17 cellular contexts compared by ENCODE assay signal in genomic region chr1:242813490-242814091, GRCh38.
DNase-seq lines count a peak whose midpoint lies in the region; ATAC-seq and TF ChIP-seq lines count a peak whose summit lies in the region.
"Had no signal": no experiment of that assay in that cellular context is flagged by ENCODE, and none has a peak within 500 bp of the region (broad histone marks: within the 10 kb centered on the region; RNA-seq: fewer than 3 reads in every experiment).

No MANE protein-coding gene starts in this region.

- intact Hi-C loops in OCI-LY7 (cut with micrococcal nuclease; ENCODE audit: unreplicated experiment), result no loop called here

- POLR2A ChIA-PET in OCI-LY7 (lab: Charles Lee), result interaction anchor here (0.7 to 1.0 kb wide), 2 partner anchors 46 to 1103 kb away, joined by 3 to 4 read pairs; no protein-coding TSS in a partner anchor

- ATAC-seq in GM18870 (IDR thresholded peaks at IDR 0.05; ENCODE audit: unreplicated experiment) (peak; percentile 95), GM21528 (IDR thresholded peaks at IDR 0.05; ENCODE audit: low FRiP score, unreplicated experiment) (peak; percentile 93), HG03095 (IDR thresholded peaks at IDR 0.05; ENCODE audit: unreplicated experiment) (peak; percentile 82), upper lobe of left lung (ENCODE audit: low FRiP score in 2 of 2) (no peak)
- ATAC-seq: activated naive CD4-positive, alpha-beta T cell treated with anti-CD3 and anti-CD28 coated beads, Interleukin-2, amount 50 U/mL, for 72 hours had no signal

- H3K9me3 ChIP-seq in OCI-LY7 (ENCODE audit: low read length), result no peaks in the 10 kb centered on the region
- H3K9me3 ChIP-seq in upper lobe of left lung, result no peaks in the 10 kb centered on the region
- H3K9me3 ChIP-seq: vagina had no signal

- CTCF ChIA-PET in OCI-LY7 (lab: Charles Lee; ENCODE audit: unreplicated experiment), result no interaction called here

- H3K36me3 ChIP-seq in OCI-LY7 (ENCODE audit: insufficient read depth, low read length), result no peaks in the 10 kb centered on the region
- H3K36me3 ChIP-seq in upper lobe of left lung, result no peaks in the 10 kb centered on the region
- H3K36me3 ChIP-seq: vagina had no signal

- H3K4me1 ChIP-seq in OCI-LY7 (ENCODE audit: insufficient read depth, low read length, poor library complexity, severe bottlenecking), result peaks cover 6% of the 10 kb centered on the region
- no peaks in the 10 kb centered on the region for H3K4me1 ChIP-seq in upper lobe of left lung
- H3K4me1 ChIP-seq: vagina had no signal

- no peaks in the 10 kb centered on the region for H3K79me2 ChIP-seq in OCI-LY7 (ENCODE audit: insufficient read depth, low read depth, low read length)

- TF ChIP-seq EP300 in upper lobe of left lung (IDR thresholded peaks at IDR 0.05), result no peak

- no TSS peak for BruUV-seq in OCI-LY7 (replicated peaks; lab: Mats Ljungman, UMichigan)

- H2AFZ ChIP-seq in OCI-LY7 (ENCODE audit: low read length), result no peak overlapping the region

- WGBS in upper lobe of left lung, 2 donors, result 82% methylated on average over 5 of the region's 5 CpGs

- no peak overlapping the region for H3K4me3 ChIP-seq in OCI-LY7 (ENCODE audit: low read depth, low read length, poor library complexity, severe bottlenecking)
- H3K4me3 ChIP-seq in upper lobe of left lung, result no peak overlapping the region
- H3K4me3 ChIP-seq: coronary artery, vagina had no signal

- H3K4me2 ChIP-seq in OCI-LY7 (ENCODE audit: low read length), result peak overlapping the region; percentile 26; the same call in 1 of the 2 replicates

- DNase-seq in OCI-LY7 (ENCODE audit: low spot score) (peak; percentile 2), DMS153 (lab: John Stamatoyannopoulos, UW) (no peak), upper lobe of left lung (no peak)
- DNase-seq in effector CD8-positive, alpha-beta T cell (lab: John Stamatoyannopoulos, UW), result no peak
- no peak for DNase-seq in stimulated activated CD4-positive, alpha-beta T cell treated with anti-CD3 and anti-CD28 coated beads, Interleukin-4, amount 100 ng/mL, for 4 hours
- DNase-seq: activated CD4-positive, alpha-beta memory T cell treated with anti-CD3 and anti-CD28 coated beads for 36 hours; COR-L47; foreskin fibroblast; NCI-H1436; nephron progenitor cell; SW 1271 had no signal

- H3K27ac ChIP-seq in OCI-LY7 (ENCODE audit: low read depth, low read length, poor library complexity, severe bottlenecking) (no peak overlapping the region), upper lobe of left lung (no peak overlapping the region)
- H3K27ac ChIP-seq: coronary artery, vagina had no signal

- TF ChIP-seq POLR2A in upper lobe of left lung (IDR thresholded peaks at IDR 0.05), result no peak

- TF ChIP-seq CTCF in OCI-LY7 (conservative IDR thresholded peaks at IDR 0.05; ENCODE audit: low read length), result no peak
- TF ChIP-seq CTCF in upper lobe of left lung (IDR thresholded peaks at IDR 0.05), result no peak

- H3K9me2 ChIP-seq in OCI-LY7 (ENCODE audit: insufficient read depth, low read length), result no peaks in the 10 kb centered on the region

- H3K27me3 ChIP-seq in upper lobe of left lung, result no peaks in the 10 kb centered on the region
- H3K27me3 ChIP-seq: vagina had no signal

- no peaks in the 10 kb centered on the region for H4K20me1 ChIP-seq in OCI-LY7 (ENCODE audit: insufficient read depth, low read length)

Comparison
In these comparisons a context has a peak if more than half of its experiments do, and no peak if none do; other contexts are left out.
1. ATAC-seq: peak in GM18870 (single experiment), GM21528 (single experiment) and HG03095 (single experiment); none in upper lobe of left lung (0 of 2).